In genomic region chr12:101087903-101088302, GRCh38 we compare ENCODE assay signal across 20 cellular contexts.
"Had no signal": no experiment of that assay in that cellular context is flagged by ENCODE, and none has a peak within 500 bp of the region (broad histone marks: within the 10 kb centered on the region; RNA-seq: fewer than 3 reads in every experiment).

No MANE protein-coding gene starts in this region.

- H3K27me3 ChIP-seq: esophagus muscularis mucosa, gastroesophageal sphincter, neutrophil, sigmoid colon, tibial artery, uterus had no signal

- H3K4me1 ChIP-seq: esophagus muscularis mucosa, gastroesophageal sphincter, heart right ventricle, parathyroid adenoma, sigmoid colon, tibial artery, uterus had no signal

- ATAC-seq: activated CD4-positive, alpha-beta T cell treated with anti-CD3 and anti-CD28 coated beads for 36 hours; gastroesophageal sphincter; heart right ventricle; naive thymus-derived CD4-positive, alpha-beta T cell; stimulated activated naive B cell treated with anti-CD40 and anti-IgM and Interleukin-4, amounts not matched to agents 10 μg/mL and 1 μg/mL and 100 μg/mL, for 72 hours had no signal

- H2AFZ ChIP-seq: parathyroid adenoma had no signal

- H3K9ac ChIP-seq: parathyroid adenoma had no signal

- DNase-seq: activated CD4-positive, alpha-beta memory T cell treated with anti-CD3 and anti-CD28 coated beads for 36 hours; activated CD4-positive, alpha-beta T cell treated with anti-CD3 and anti-CD28 coated beads for 36 hours; activated naive CD4-positive, alpha-beta T cell; activated naive CD8-positive, alpha-beta T cell treated with anti-CD3 and anti-CD28 coated beads for 36 hours; activated T-cell treated with anti-CD3 and anti-CD28 coated beads for 4 hours; amniotic stem cell; dermis blood vessel endothelial cell; effector memory CD4-positive, alpha-beta T cell; heart right ventricle; naive thymus-derived CD4-positive, alpha-beta T cell; sigmoid colon; stimulated activated naive B cell treated with anti-CD40 and anti-IgM and Interleukin-4, amounts not matched to agents 10 μg/mL and 1 μg/mL and 100 μg/mL, for 72 hours; substantia nigra; tibial artery; uterus had no signal

- H3K36me3 ChIP-seq: esophagus muscularis mucosa, gastroesophageal sphincter, heart right ventricle, neutrophil, sigmoid colon, tibial artery, uterus had no signal

- H3K27ac ChIP-seq: esophagus muscularis mucosa, gastroesophageal sphincter, heart right ventricle, neutrophil, parathyroid adenoma, sigmoid colon, tibial artery, uterus had no signal

- FAIRE-seq: endothelial cell of umbilical vein had no signal

- H3K79me2 ChIP-seq: parathyroid adenoma had no signal

- H3K4me3 ChIP-seq: esophagus muscularis mucosa, gastroesophageal sphincter, heart right ventricle, sigmoid colon, tibial artery, uterus had no signal

- H3K9me3 ChIP-seq: esophagus muscularis mucosa, gastroesophageal sphincter, neutrophil, sigmoid colon, tibial artery, uterus had no signal
